31 cellular contexts compared by ENCODE assay signal in genomic region chr11:1840780-1841480, GRCh38. TPM values are rescaled to one million over a fixed set of nuclear protein-coding genes. Genes with fewer than 3 reads are reported as not detected.
DNase-seq lines count a peak whose midpoint lies in the region; ATAC-seq and TF ChIP-seq lines count a peak whose summit lies in the region.
"Had no signal": no experiment of that assay in that cellular context is flagged by ENCODE, and none has a peak within 500 bp of the region (broad histone marks: within the 10 kb centered on the region; RNA-seq: fewer than 3 reads in every experiment).

No MANE protein-coding gene starts in this region.

- H3K9me3 Mint-ChIP-seq in CD14-positive monocyte (no peaks in the 10 kb centered on the region), endothelial cell (ENCODE audit: unreplicated experiment) (no peaks in the 10 kb centered on the region)
- H3K9me3 Mint-ChIP-seq: endodermal cell, nephron had no signal

- WGBS in right cardiac atrium = 95% methylated on average over 37 of the region's 37 CpGs

- H3K4me1 Mint-ChIP-seq in CD14-positive monocyte = peaks cover 59% of the 10 kb centered on the region
- peaks cover 4% of the 10 kb centered on the region for H3K4me1 Mint-ChIP-seq in endothelial cell (ENCODE audit: unreplicated experiment)
- H3K4me1 Mint-ChIP-seq: endodermal cell had no signal

- H3K4me1 ChIP-seq in OCI-LY1 (ENCODE audit: insufficient read depth, low read length, severe bottlenecking) (peaks cover 18% of the 10 kb centered on the region), right cardiac atrium (ENCODE audit: control insufficient read depth, insufficient read depth, low read length) (no peaks in the 10 kb centered on the region), neutrophil (ENCODE audit: control insufficient read depth in 1 of 2, insufficient read depth in 1 of 2, low read depth in 1 of 2, low read length in 1 of 2) (peaks cover 82 to 88% of the 10 kb centered on the region in 2 experiments)

- no peaks in the 10 kb centered on the region for H4K20me1 ChIP-seq in OCI-LY1 (ENCODE audit: insufficient read depth, low read length)

- H3K9ac ChIP-seq in OCI-LY1 (ENCODE audit: low read length) = no peak overlapping the region

- H3K36me3 ChIP-seq in OCI-LY1 (ENCODE audit: insufficient read depth, low read length) (no peaks in the 10 kb centered on the region), neutrophil (no peaks in the 10 kb centered on the region)
- H3K36me3 ChIP-seq: esophagus squamous epithelium, ovary had no signal

- H3K9me2 ChIP-seq in OCI-LY1 (ENCODE audit: low read depth, low read length) = no peaks in the 10 kb centered on the region

- no peak for DNase-seq in CD14-positive monocyte (ENCODE audit: low spot score)
- peak; percentile 11 to 66 (median 46) for DNase-seq in right cardiac atrium
- DNase-seq in endothelial cell (ENCODE audit: low spot score) = no peak
- no peak for DNase-seq in NCI-H1694 treated with DMSO at 0.1 percent for 48 hours (lab: John Stamatoyannopoulos, UW)
- DNase-seq in NCI-H2227 (lab: John Stamatoyannopoulos, UW; ENCODE audit: unreplicated experiment) = no peak
- DNase-seq in central memory CD4-positive, alpha-beta T cell = no peak
- DNase-seq: activated CD8-positive, alpha-beta memory T cell treated with anti-CD3 and anti-CD28 coated beads, Interleukin-2, amount 10 ng/mL, durations not matched to agents 7 days and 5 days; activated naive CD4-positive, alpha-beta T cell treated with Interleukin-2 at 50 U/mL for 16 hours; amygdala; Calu3; DND-41; endodermal cell; esophagus squamous epithelium; foreskin melanocyte; HCEC 1CT; NCI-H1694; NCI-H510A treated with DMSO at 0.1 percent for 48 hours; SIG-M5; stimulated activated CD4-positive, alpha-beta T cell treated with anti-CD3 and anti-CD28 coated beads, Interleukin-4, amount 100 ng/mL, for 4 hours; stimulated activated naive CD4-positive, alpha-beta T cell; SW 1271; T-helper 9 cell had no signal

- H3K4me3 ChIP-seq in OCI-LY1 (ENCODE audit: low read depth, low read length, poor library complexity, severe bottlenecking) (peak overlapping the region; percentile 34), right cardiac atrium (ENCODE audit: low read length) (no peak overlapping the region), neutrophil (ENCODE audit: low read depth in 1 of 2, low read length in 1 of 2) (peak overlapping the region; percentile 73 to 77)
- H3K4me3 ChIP-seq: hepatocyte, ovary had no signal

- peak overlapping the region; percentile 37; the same call in 1 of the 2 replicates for H3K4me2 ChIP-seq in OCI-LY1 (ENCODE audit: low read length)
- H3K4me2 ChIP-seq: hepatocyte had no signal

- no peak overlapping the region for H3K27ac ChIP-seq in OCI-LY1 (ENCODE audit: low read depth, low read length, poor library complexity, severe bottlenecking)
- H3K27ac ChIP-seq in right cardiac atrium (ENCODE audit: low read length) = no peak overlapping the region
- H3K27ac ChIP-seq in neutrophil = peak overlapping the region; percentile 100
- H3K27ac ChIP-seq: hepatocyte, ovary had no signal

- H3K79me2 ChIP-seq in OCI-LY1 (ENCODE audit: insufficient read depth, low read length) = no peaks in the 10 kb centered on the region
- H3K79me2 ChIP-seq: hepatocyte had no signal

- H3K4me3 Mint-ChIP-seq in CD14-positive monocyte (peak overlapping the region; percentile 57 to 74), endothelial cell (ENCODE audit: unreplicated experiment) (no peak overlapping the region)
- H3K4me3 Mint-ChIP-seq: activated CD8-positive, alpha-beta memory T cell treated with anti-CD3 and anti-CD28 coated beads, Interleukin-2, amount 10 ng/mL, durations not matched to agents 7 days and 5 days; endodermal cell had no signal

- H3K27me3 ChIP-seq in OCI-LY1 (ENCODE audit: insufficient read depth, low read length) (no peaks in the 10 kb centered on the region; the same call in 1 of the 2 replicates), right cardiac atrium (ENCODE audit: control insufficient read depth, insufficient read depth) (no peaks in the 10 kb centered on the region), neutrophil (no peaks in the 10 kb centered on the region)
- H3K27me3 ChIP-seq: esophagus squamous epithelium, hepatocyte, ovary had no signal

- H3K27me3 Mint-ChIP-seq in CD14-positive monocyte (ENCODE audit: low read depth in 3 of 3) = peaks cover 0 to 4% (median 1%) of the 10 kb centered on the region in 3 donors
- H3K27me3 Mint-ChIP-seq in endothelial cell (ENCODE audit: unreplicated experiment) = peaks cover 10% of the 10 kb centered on the region
- H3K27me3 Mint-ChIP-seq: activated CD8-positive, alpha-beta memory T cell treated with anti-CD3 and anti-CD28 coated beads, Interleukin-2, amount 10 ng/mL, durations not matched to agents 7 days and 5 days had no signal

- peaks cover 10 to 12% of the 10 kb centered on the region in 2 donors for H3K36me3 Mint-ChIP-seq in CD14-positive monocyte
- no peaks in the 10 kb centered on the region for H3K36me3 Mint-ChIP-seq in endothelial cell (ENCODE audit: low read depth, unreplicated experiment)
- H3K36me3 Mint-ChIP-seq: activated CD8-positive, alpha-beta memory T cell treated with anti-CD3 and anti-CD28 coated beads, Interleukin-2, amount 10 ng/mL, durations not matched to agents 7 days and 5 days had no signal

- no peak for ATAC-seq in right cardiac atrium
- ATAC-seq: activated CD8-positive, alpha-beta memory T cell treated with anti-CD3 and anti-CD28 coated beads, Interleukin-2, amount 10 ng/mL, durations not matched to agents 7 days and 5 days; left colon had no signal

- TF ChIP-seq CTCF in CD14-positive monocyte (IDR thresholded peaks at IDR 0.05) (no peak), OCI-LY1 (IDR thresholded peaks at IDR 0.05; ENCODE audit: low read length) (no peak), neutrophil (IDR thresholded peaks at IDR 0.05) (no peak), endothelial cell (IDR thresholded peaks at IDR 0.05; ENCODE audit: unreplicated experiment) (no peak)

- H2AFZ ChIP-seq in OCI-LY1 (ENCODE audit: low read length) = no peak overlapping the region
- H2AFZ ChIP-seq: hepatocyte had no signal

- no peaks in the 10 kb centered on the region for H3F3A ChIP-seq in OCI-LY1 (ENCODE audit: insufficient read depth, low read length)

- intact Hi-C loops in CD14-positive monocyte (cut with micrococcal nuclease) (loop anchor here in 1 of 2 donors (5.0 kb wide), 1 partner anchor 76 kb away; the partner anchor contains the start of gene TNNT3), right cardiac atrium (cut with DNase I) (loop anchor here in 2 of 4 donors (5.0 to 10.0 kb wide), 4 partner anchors 46 to 311 kb away; partner anchors contain the start of genes MRPL23 (in 1 of the 2) and PRR33 (in 1 of the 2))

- peak overlapping the region in 5 of 7 donors; percentile 13 to 99 (median 63) for H3K27ac Mint-ChIP-seq in CD14-positive monocyte
- H3K27ac Mint-ChIP-seq in endothelial cell (ENCODE audit: unreplicated experiment) = no peak overlapping the region
- H3K27ac Mint-ChIP-seq: activated CD8-positive, alpha-beta memory T cell treated with anti-CD3 and anti-CD28 coated beads, Interleukin-2, amount 10 ng/mL, durations not matched to agents 7 days and 5 days; endodermal cell had no signal

- H3K9me3 ChIP-seq in OCI-LY1 (ENCODE audit: low read length) (no peaks in the 10 kb centered on the region), right cardiac atrium (ENCODE audit: control insufficient read depth, low read length) (no peaks in the 10 kb centered on the region), neutrophil (no peaks in the 10 kb centered on the region)
- H3K9me3 ChIP-seq: esophagus squamous epithelium, ovary had no signal

RNA-seq across cellular contexts. Expression of gene TNNI2, which starts 2.1 kb away (rescaled TPM):
- polyA plus RNA-seq in CD14-positive monocyte (10 to 100 TPM; 11.4 to 11.7 TPM), right cardiac atrium (not detected)
- total RNA-seq in right cardiac atrium (not detected), endothelial cell (ENCODE audit: unreplicated experiment) (not detected)
- total RNA-seq: endodermal cell, temporal lobe had no signal
- polyA plus RNA-seq: AG04450 had no signal

RNA-seq across cellular contexts. Expression of gene SYT8, which starts 6.1 kb away (rescaled TPM):
- polyA plus RNA-seq in CD14-positive monocyte (not detected), right cardiac atrium (not detected)
- total RNA-seq in right cardiac atrium (not detected), endothelial cell (ENCODE audit: unreplicated experiment) (not detected)
- total RNA-seq: activated CD8-positive, alpha-beta memory T cell treated with anti-CD3 and anti-CD28 coated beads, Interleukin-2, amount 10 ng/mL, durations not matched to agents 7 days and 5 days; endodermal cell; temporal lobe had no signal
- polyA plus RNA-seq: AG04450, ovary had no signal

RNA-seq across cellular contexts. Expression of gene LSP1, which starts 12.0 kb away (rescaled TPM):
- polyA plus RNA-seq in CD14-positive monocyte (100 to 1,000 TPM; 542 to 646 TPM), right cardiac atrium (11.7 TPM)
- total RNA-seq in right cardiac atrium (10 to 100 TPM in 3 of 4 donors, 1 to 10 TPM in 1; 7.6 to 18.3 (median 14.8) TPM), endothelial cell (ENCODE audit: unreplicated experiment) (not detected)
- total RNA-seq: Calu3, endodermal cell had no signal
- polyA plus RNA-seq: AG04450 had no signal

RNA-seq across cellular contexts. Expression of gene PRR33, which starts 50.8 kb away (rescaled TPM):
- polyA plus RNA-seq in CD14-positive monocyte (not detected), right cardiac atrium (0.81 TPM)
- total RNA-seq in right cardiac atrium (under 1 TPM; 0.11 to 0.82 (median 0.24) TPM), endothelial cell (ENCODE audit: unreplicated experiment) (not detected)
- total RNA-seq: activated CD8-positive, alpha-beta memory T cell treated with anti-CD3 and anti-CD28 coated beads, Interleukin-2, amount 10 ng/mL, durations not matched to agents 7 days and 5 days; Calu3; endodermal cell; esophagus squamous epithelium; hepatocyte; left colon; ovary; temporal lobe; urinary bladder had no signal
- polyA plus RNA-seq: AG04450 had no signal

Comparison
In these comparisons a context has a peak if more than half of its experiments do, and no peak if none do; other contexts are left out.
1. DNase-seq: peak in right cardiac atrium (3 of 3); none in CD14-positive monocyte (single experiment), endothelial cell (single experiment), NCI-H1694 treated with DMSO at 0.1 percent for 48 hours (single experiment), NCI-H2227 (single experiment) and central memory CD4-positive, alpha-beta T cell (single experiment).